16 cellular contexts compared by ENCODE assay signal in genomic region chr4:13921805-13922204, GRCh38.
DNase-seq lines count a peak whose midpoint lies in the region; ATAC-seq, FAIRE-seq and TF ChIP-seq lines count a peak whose summit lies in the region.
"Had no signal": no experiment of that assay in that cellular context is flagged by ENCODE, and none has a peak within 500 bp of the region (broad histone marks: within the 10 kb centered on the region; RNA-seq: fewer than 3 reads in every experiment).

No MANE protein-coding gene starts in this region.

- TF ChIP-seq EP300 in H1 (IDR thresholded peaks at IDR 0.05; ENCODE audit: borderline replicate concordance in 1 of 2, low read depth in 2 of 2, low read length in 2 of 2): no peak

- TF ChIP-seq POLR2A in H1 (IDR thresholded peaks at IDR 0.05; ENCODE audit: control extremely low read depth in 1 of 2, low read depth in 2 of 2, low read length in 2 of 2): no peak

- H3K27me3 ChIP-seq in MM.1S (replicated peaks; ENCODE audit: insufficient read depth, low read length) (no peaks in the 10 kb centered on the region), H1 (replicated peaks in 1 of 4; ENCODE audit: control insufficient read depth in 3 of 4, extremely low read depth in 1 of 4, insufficient read depth in 3 of 4, low read length in 3 of 4) (no peaks in the 10 kb centered on the region)
- H3K27me3 ChIP-seq: pancreas had no signal

- no peak overlapping the region for H4K91ac ChIP-seq in H1 (replicated peaks; ENCODE audit: insufficient read length, low read length)

- peak overlapping the region; percentile 38 for H2AFZ ChIP-seq in MM.1S (ENCODE audit: low read length)
- H2AFZ ChIP-seq in H1 (ENCODE audit: low read length): no peak overlapping the region

- no peaks in the 10 kb centered on the region for H3K79me1 ChIP-seq in H1 (ENCODE audit: low read depth, low read length)

- 0 out of 2 replicates have a peak overlapping the region, but pooled peaks have one; percentile 35 for H2BK12ac ChIP-seq in H1 (ENCODE audit: low read depth, low read length)

- H3K27me3 Mint-ChIP-seq in osteocyte (ENCODE audit: unreplicated experiment): no peaks in the 10 kb centered on the region

- H4K5ac ChIP-seq in H1 (ENCODE audit: insufficient read length, low read depth, low read length): no peak overlapping the region

- TF ChIP-seq CTCF in MM.1S (IDR thresholded peaks at IDR 0.05; ENCODE audit: low read length): no peak
- TF ChIP-seq CTCF in H1 (IDR thresholded peaks at IDR 0.05; ENCODE audit: control extremely low read depth in 1 of 3, insufficient read depth in 1 of 3, low read depth in 1 of 3, low read length in 3 of 3): no peak
- no peak for TF ChIP-seq CTCF in osteocyte (IDR thresholded peaks at IDR 0.05)

- H3F3A ChIP-seq in MM.1S (ENCODE audit: insufficient read depth, low read length): peaks cover 27% of the 10 kb centered on the region

- no peaks in the 10 kb centered on the region for H3K36me3 ChIP-seq in MM.1S (replicated peaks; ENCODE audit: insufficient read depth, low read length)
- H3K36me3 ChIP-seq in H1 (ENCODE audit: control insufficient read depth in 2 of 4, insufficient read depth in 4 of 4, low read length in 3 of 4): no peaks in the 10 kb centered on the region
- H3K36me3 ChIP-seq: pancreas had no signal

- H3K9me2 ChIP-seq in MM.1S (replicated peaks; ENCODE audit: insufficient read depth, low read length): no peaks in the 10 kb centered on the region

- no peaks in the 10 kb centered on the region for H3K23me2 ChIP-seq in H1 (ENCODE audit: low read depth, low read length)

- no peak overlapping the region for H4K8ac ChIP-seq in H1 (ENCODE audit: extremely low read depth, insufficient read depth, low read length)

- no peak for ATAC-seq in HG02678 (IDR thresholded peaks at IDR 0.05; ENCODE audit: unreplicated experiment)
- ATAC-seq: activated T-cell treated with anti-CD3 and anti-CD28 coated beads, Interleukin-2, amount 50 U/mL, for 72 hours had no signal

- H4K20me1 ChIP-seq in MM.1S (ENCODE audit: insufficient read depth, low read length) (no peaks in the 10 kb centered on the region), H1 (replicated peaks in 1 of 2; ENCODE audit: control insufficient read depth in 1 of 2, insufficient read depth in 2 of 2, low read length in 2 of 2) (no peaks in the 10 kb centered on the region)

- H3K9me3 ChIP-seq in MM.1S (replicated peaks; ENCODE audit: insufficient read depth, low read length) (no peaks in the 10 kb centered on the region), H1 (ENCODE audit: insufficient read depth in 2 of 2, low read depth in 1 of 2, low read length in 1 of 2) (no peaks in the 10 kb centered on the region)
- H3K9me3 ChIP-seq: pancreas had no signal

- H3K36me3 Mint-ChIP-seq in osteocyte (ENCODE audit: unreplicated experiment): no peaks in the 10 kb centered on the region

- no peaks in the 10 kb centered on the region for H3K79me2 ChIP-seq in MM.1S (ENCODE audit: low read length)
- no peaks in the 10 kb centered on the region for H3K79me2 ChIP-seq in H1 (ENCODE audit: control insufficient read depth in 1 of 2, insufficient read depth in 2 of 2, low read length in 2 of 2)

- POLR2A ChIA-PET in H1 (lab: Charles Lee; ENCODE audit: partially characterized antibody): no interaction called here

- CTCF ChIA-PET in H1 (lab: Charles Lee; ENCODE audit: partially characterized antibody): no interaction called here

- peaks cover 78% of the 10 kb centered on the region for H3K4me1 Mint-ChIP-seq in osteocyte (ENCODE audit: unreplicated experiment)

- H3K9ac ChIP-seq in MM.1S (ENCODE audit: low read length) (peak overlapping the region; percentile 71), H1 (replicated peaks in 1 of 4; ENCODE audit: extremely low read depth in 1 of 4, low read depth in 3 of 4, low read length in 3 of 4) (no peak overlapping the region)

- H3K23ac ChIP-seq in H1 (ENCODE audit: insufficient read length): no peak overlapping the region

- H2BK20ac ChIP-seq in H1 (ENCODE audit: low read length): no peak overlapping the region

- no peak overlapping the region for H3K18ac ChIP-seq in H1 (ENCODE audit: extremely low read depth, low read length)

- H3K27ac Mint-ChIP-seq in osteocyte (ENCODE audit: unreplicated experiment): peak overlapping the region; percentile 99
- H3K27ac Mint-ChIP-seq: activated T-cell treated with anti-CD3 and anti-CD28 coated beads, Interleukin-2, amount 50 U/mL, for 72 hours had no signal

- H3K56ac ChIP-seq in H1 (replicated peaks; ENCODE audit: insufficient read length, low read depth, low read length): no peak overlapping the region

- H3K14ac ChIP-seq in H1 (ENCODE audit: insufficient read length): no peak overlapping the region

- peak; percentile 43 for DNase-seq in EL
- DNase-seq in MM.1S: peak; percentile 79
- no peak for DNase-seq in H1 (ENCODE audit: low read depth in 1 of 2, low spot score in 2 of 2)
- no peak for DNase-seq in osteocyte (ENCODE audit: extremely low spot score, unreplicated experiment)
- DNase-seq in central memory CD4-positive, alpha-beta T cell: no peak
- DNase-seq in substantia nigra (lab: John Stamatoyannopoulos, UW): no peak
- no peak for DNase-seq in frontal cortex (ENCODE audit: low spot score in 2 of 2)
- DNase-seq: activated CD4-positive, alpha-beta T cell treated with anti-CD3 and anti-CD28 coated beads, Interleukin-2, amount 50 U/mL, for 1 hour; activated T-cell treated with anti-CD3 and anti-CD28 coated beads, Interleukin-2, amount 50 U/mL, for 72 hours; dermis blood vessel endothelial cell; pancreas; SHP77; T1000 had no signal

- FAIRE-seq in H1 (lab: Jason Lieb, UNC) (no peak), frontal cortex (lab: Jason Lieb, UNC) (no peak)
- FAIRE-seq: GM12892, islet of Langerhans, pancreas had no signal

- H3K4ac ChIP-seq in H1 (replicated peaks; ENCODE audit: insufficient read length, low read depth, low read length): no peak overlapping the region

- 79% methylated on average over 1 of the region's 1 CpG; no CpG with 5 or more reads in 1 of the 2 experiments for WGBS in H1 (ENCODE audit: extremely low coverage in 1 of 2, insufficient coverage in 1 of 2, insufficient read length in 1 of 2, insufficient replicate concordance in 2 of 2, low coverage in 1 of 2, low lambda C conversion rate in 2 of 2, missing lambda C conversion rate in 1 of 2), 2 experiments

- H3K27ac ChIP-seq in MM.1S (ENCODE audit: low read length) (peak overlapping the region; percentile 97), H1 (ENCODE audit: low read depth, low read length) (no peak overlapping the region), substantia nigra (ENCODE audit: low read depth, low read length, poor library complexity, severe bottlenecking) (no peak overlapping the region)
- H3K27ac ChIP-seq: pancreas had no signal

- H2BK5ac ChIP-seq in H1 (ENCODE audit: low read depth, low read length): no peak overlapping the region

- H3K4me3 ChIP-seq in MM.1S (ENCODE audit: low read length): peak overlapping the region; percentile 39; the same call in 1 of the 2 replicates
- H3K4me3 ChIP-seq in H1 (ENCODE audit: extremely low read depth in 1 of 4, insufficient read depth in 2 of 4, low read depth in 3 of 4, low read length in 4 of 4): no peak overlapping the region
- H3K4me3 ChIP-seq: pancreas had no signal

- TF ChIP-seq RAD21 in H1 (IDR thresholded peaks at IDR 0.05 in 1 of 2, conservative IDR thresholded peaks at IDR 0.05 in 1 of 2; ENCODE audit: low read depth in 2 of 2, low read length in 2 of 2): no peak

- no peak overlapping the region for H2BK120ac ChIP-seq in H1 (replicated peaks; ENCODE audit: low read depth, low read length)

- no peak overlapping the region for H2BK15ac ChIP-seq in H1 (ENCODE audit: low read length)

- no peak overlapping the region for H2AK5ac ChIP-seq in H1 (ENCODE audit: low read depth, low read length)

- H3K9me3 Mint-ChIP-seq in osteocyte (ENCODE audit: unreplicated experiment): no peaks in the 10 kb centered on the region

- H3K4me2 ChIP-seq in MM.1S (ENCODE audit: low read depth, low read length) (peak overlapping the region; percentile 93), H1 (ENCODE audit: insufficient read depth in 1 of 2, low read depth in 2 of 2, low read length in 2 of 2) (no peak overlapping the region)

- no peak overlapping the region for H3K4me3 Mint-ChIP-seq in osteocyte (ENCODE audit: unreplicated experiment)
- H3K4me3 Mint-ChIP-seq: activated T-cell treated with anti-CD3 and anti-CD28 coated beads, Interleukin-2, amount 50 U/mL, for 72 hours had no signal

- peaks cover 41% of the 10 kb centered on the region for H3K4me1 ChIP-seq in MM.1S (ENCODE audit: low read length)
- H3K4me1 ChIP-seq in H1 (replicated peaks in 1 of 4; ENCODE audit: control insufficient read depth in 3 of 4, insufficient read depth in 4 of 4, low read length in 3 of 4): peaks cover 0 to 7% (median 3%) of the 10 kb centered on the region in 4 experiments; a peak in 4 of 7 replicates
- H3K4me1 ChIP-seq: pancreas had no signal

TF ChIP-seq in H1, 55 proteins besides CTCF, POLR2A, EP300 and RAD21:
- TF ChIP-seq TAF1 (IDR thresholded peaks at IDR 0.05; ENCODE audit: low read depth, low read length) (no peak), NANOG (IDR thresholded peaks at IDR 0.05; ENCODE audit: insufficient read depth, low read depth, low read length, poor library complexity, severe bottlenecking) (no peak), RNF2 (IDR thresholded peaks at IDR 0.05; ENCODE audit: borderline replicate concordance, low read depth, low read length, missing control alignments, poor library complexity, severe bottlenecking) (no peak), SP1 (IDR thresholded peaks at IDR 0.05; ENCODE audit: low read depth, low read length) (no peak), ATF2 (IDR thresholded peaks at IDR 0.05; ENCODE audit: low read length) (no peak), TCF12 (IDR thresholded peaks at IDR 0.05; ENCODE audit: low read depth, low read length) (no peak), BCL11A (IDR thresholded peaks at IDR 0.05; ENCODE audit: low read depth in 2 of 2, low read length in 2 of 2) (no peak), GABPA (IDR thresholded peaks at IDR 0.05; ENCODE audit: borderline replicate concordance, insufficient read depth, low read length) (no peak), BRCA1 (IDR thresholded peaks at IDR 0.05; ENCODE audit: low read depth, low read length) (no peak)
TF ChIP-seq in H1: peak in this region for 0.

Comparison
In these comparisons a context has a peak if more than half of its experiments do, and no peak if none do; other contexts are left out.
1. DNase-seq: peak in EL (single experiment) and MM.1S (single experiment); none in H1 (0 of 2), osteocyte (single experiment), central memory CD4-positive, alpha-beta T cell (single experiment), substantia nigra (0 of 49) and frontal cortex (0 of 2).